In genomic region chr9:34332370-34332964, GRCh38 we compare ENCODE assay signal across 1 cellular context.
TF ChIP-seq lines count a peak whose summit lies in the region.

No MANE protein-coding gene starts in this region.

TF ChIP-seq in H1, 55 proteins besides CTCF, POLR2A, EP300 and RAD21:
- TF ChIP-seq SRF (IDR thresholded peaks at IDR 0.05; ENCODE audit: low read depth, low read length) (no peak), CBX5 (IDR thresholded peaks at IDR 0.05; ENCODE audit: low read depth, low read length) (no peak), SP2 (IDR thresholded peaks at IDR 0.05; ENCODE audit: low read length) (no peak), NRF1 (IDR thresholded peaks at IDR 0.05; ENCODE audit: low read depth, low read length) (no peak), TEAD4 (IDR thresholded peaks at IDR 0.05; ENCODE audit: low read depth, low read length) (no peak), MAFK (IDR thresholded peaks at IDR 0.05; ENCODE audit: low read depth, low read length) (0 out of 2 replicates have a peak, but pooled peaks have one; percentile 29), TAF1 (IDR thresholded peaks at IDR 0.05; ENCODE audit: low read depth, low read length) (no peak)
